23 cellular contexts compared by ENCODE assay signal in the genomic region with DNA sequence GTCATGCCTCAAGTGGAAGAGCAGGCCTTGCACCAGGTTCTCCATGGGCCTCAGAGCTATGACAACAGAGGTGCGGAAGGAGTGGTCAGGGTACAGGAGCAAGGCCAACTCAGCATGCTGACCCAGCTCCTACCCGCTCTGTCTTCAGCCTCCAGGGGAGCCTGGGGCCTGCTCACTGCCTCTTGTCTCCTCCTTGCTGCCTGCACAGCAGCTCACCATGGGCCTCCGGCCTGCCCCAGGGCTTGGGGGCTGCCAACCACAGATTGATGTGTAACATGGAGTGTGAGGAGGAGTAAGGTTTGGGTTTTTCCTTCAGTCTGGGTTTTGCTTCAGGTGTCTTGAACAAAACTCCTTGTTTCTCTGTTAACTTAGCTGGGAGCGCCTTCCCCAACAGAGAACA.
"Had no signal": no experiment of that assay in that cellular context is flagged by ENCODE, and none has a peak within 500 bp of the region (broad histone marks: within the 10 kb centered on the region; RNA-seq: fewer than 3 reads in every experiment).

No MANE protein-coding gene starts in this region.

- H3K4me1 ChIP-seq: SJCRH30 had no signal

- DNase-seq: IMR-90, Karpas-422, KG1, MG63, NCI-H1092, NCI-H1105 treated with DMSO at 0.1 percent for 48 hours, NCI-H1417 treated with DMSO at 0.1 percent for 48 hours, NCI-H146, NCI-H1694 treated with DMSO at 0.1 percent for 48 hours, NCI-H1930, NCI-H2081, NCI-H2107, NCI-H2227 treated with DMSO at 0.1 percent for 48 hours, NCI-H446, NCI-H510A, NCI-H524 treated with DMSO at 0.1 percent for 48 hours, NCI-H69, NCI-H774, RPMI8226, SHP77 treated with DMSO at 0.1 percent for 48 hours, SJCRH30 had no signal

- H3K27ac ChIP-seq: SJCRH30 had no signal

- H3K4me3 ChIP-seq: MG63, SJCRH30 had no signal

- H3K27me3 ChIP-seq: MG63, SJCRH30 had no signal

- ATAC-seq: HepG2, SK-N-SH treated with all-trans-retinoic acid at 6 μM for 48 hours had no signal

- H3K9me3 ChIP-seq: MG63, SJCRH30 had no signal
